ENCODE assay signal across 25 cellular contexts in genomic region chr1:29889776-29890175, GRCh38.
"Had no signal": no experiment of that assay in that cellular context is flagged by ENCODE, and none has a peak within 500 bp of the region (broad histone marks: within the 10 kb centered on the region; RNA-seq: fewer than 3 reads in every experiment).

No MANE protein-coding gene starts in this region.

- H3K27me3 ChIP-seq: neural progenitor cell, right lobe of liver, vagina had no signal

- H3K4me2 ChIP-seq: neural progenitor cell had no signal

- H3K9me3 ChIP-seq: esophagus muscularis mucosa, heart right ventricle, left lung, right lobe of liver, transverse colon, vagina had no signal

- H3K4me3 ChIP-seq: esophagus muscularis mucosa, heart right ventricle, left lung, neural progenitor cell, right lobe of liver, transverse colon, vagina had no signal

- ATAC-seq: heart right ventricle; left lung; naive thymus-derived CD4-positive, alpha-beta T cell; right lobe of liver; stimulated activated naive B cell treated with anti-CD40 and anti-IgM and Interleukin-4, amounts not matched to agents 10 μg/mL and 1 μg/mL and 100 μg/mL, for 72 hours had no signal

- H2AFZ ChIP-seq: neural progenitor cell, parathyroid adenoma had no signal

- H3K36me3 ChIP-seq: esophagus muscularis mucosa, heart right ventricle, left lung, neural progenitor cell, right lobe of liver, transverse colon, vagina had no signal

- H3K9me3 Mint-ChIP-seq: dendritic cell treated with granulocyte-macrophage colony-stimulating factor and Interleukin-4, amounts not matched to agents 40 ng/mL and 50 ng/mL, for 4 days; nephron; neural progenitor cell; stimulated activated naive B cell treated with anti-CD40 and anti-IgM and Interleukin-4, amounts not matched to agents 10 μg/mL and 1 μg/mL and 100 μg/mL, for 72 hours; stimulated activated naive CD8-positive, alpha-beta T cell treated with anti-CD3 and anti-CD28 coated beads, Interleukin-15, Interleukin-2, amounts not matched to agents 100 ng/mL and 50 ng/mL, for 24 hours had no signal

- H3K4me3 Mint-ChIP-seq: dendritic cell treated with granulocyte-macrophage colony-stimulating factor and Interleukin-4, amounts not matched to agents 40 ng/mL and 50 ng/mL, for 4 days; naive thymus-derived CD4-positive, alpha-beta T cell; nephron; neural progenitor cell; stimulated activated naive B cell treated with anti-CD40 and anti-IgM and Interleukin-4, amounts not matched to agents 10 μg/mL and 1 μg/mL and 100 μg/mL, for 72 hours; stimulated activated naive CD8-positive, alpha-beta T cell treated with anti-CD3 and anti-CD28 coated beads, Interleukin-15, Interleukin-2, amounts not matched to agents 100 ng/mL and 50 ng/mL, for 24 hours had no signal

- H3K27ac ChIP-seq: esophagus muscularis mucosa, heart right ventricle, left lung, neural progenitor cell, parathyroid adenoma, right lobe of liver, transverse colon, vagina had no signal

- H3K4me1 ChIP-seq: esophagus muscularis mucosa, heart right ventricle, left lung, neural progenitor cell, parathyroid adenoma, right lobe of liver, transverse colon, vagina had no signal

- H3K27ac Mint-ChIP-seq: dendritic cell treated with granulocyte-macrophage colony-stimulating factor and Interleukin-4, amounts not matched to agents 40 ng/mL and 50 ng/mL, for 4 days; naive thymus-derived CD4-positive, alpha-beta T cell; nephron; neural progenitor cell; progenitor cell of endocrine pancreas; stimulated activated naive B cell treated with anti-CD40 and anti-IgM and Interleukin-4, amounts not matched to agents 10 μg/mL and 1 μg/mL and 100 μg/mL, for 72 hours; stimulated activated naive CD8-positive, alpha-beta T cell treated with anti-CD3 and anti-CD28 coated beads, Interleukin-15, Interleukin-2, amounts not matched to agents 100 ng/mL and 50 ng/mL, for 24 hours had no signal

- H3K4me1 Mint-ChIP-seq: naive thymus-derived CD4-positive, alpha-beta T cell; nephron; stimulated activated naive B cell treated with anti-CD40 and anti-IgM and Interleukin-4, amounts not matched to agents 10 μg/mL and 1 μg/mL and 100 μg/mL, for 72 hours had no signal

- DNase-seq: cerebellar nuclear complex; effector CD8-positive, alpha-beta T cell; foreskin melanocyte; glutamatergic neuron; heart right ventricle; hippocampal formation; kidney; left lung; mesenchymal stem cell; midbrain; naive thymus-derived CD4-positive, alpha-beta T cell; right lobe of liver; small intestine; stimulated activated CD4-positive, alpha-beta T cell treated with anti-CD3 and anti-CD28 coated beads, Interleukin-15, amount 100 ng/mL, for 24 hours; stimulated activated CD4-positive, alpha-beta T cell treated with anti-CD3 and anti-CD28 coated beads, Interleukin-2, amount 100 ng/mL, for 48 hours; stimulated activated naive B cell treated with anti-CD40 and anti-IgM and Interleukin-4, amounts not matched to agents 10 μg/mL and 1 μg/mL and 100 μg/mL, for 72 hours; transverse colon had no signal

- H3K9ac ChIP-seq: neural progenitor cell, parathyroid adenoma had no signal

- H3K36me3 Mint-ChIP-seq: naive thymus-derived CD4-positive, alpha-beta T cell; neural progenitor cell; stimulated activated naive B cell treated with anti-CD40 and anti-IgM and Interleukin-4, amounts not matched to agents 10 μg/mL and 1 μg/mL and 100 μg/mL, for 72 hours had no signal

- H3K79me2 ChIP-seq: parathyroid adenoma had no signal
